ENCODE assay signal across 1 cellular context in genomic region chr11:73398721-73399120, GRCh38.
A peak's percentile ranks its signal among the peaks of the same experiment; 100 is the strongest.
TF ChIP-seq lines count a peak whose summit lies in the region.

No MANE protein-coding gene starts in this region.

TF ChIP-seq in GM12878, 131 proteins besides CTCF, POLR2A, EP300 and RAD21:
- TF ChIP-seq MTA3 (IDR thresholded peaks at IDR 0.05; ENCODE audit: borderline replicate concordance, low read length): 0 out of 2 replicates have a peak, but pooled peaks have one; percentile 19
- no peak for TF ChIP-seq EGR1 (IDR thresholded peaks at IDR 0.05; ENCODE audit: borderline replicate concordance in 1 of 2, low read depth in 2 of 2, low read length in 2 of 2)
- no peak for TF ChIP-seq ATF7 (IDR thresholded peaks at IDR 0.05; ENCODE audit: low read depth)
- TF ChIP-seq SMAD5 (IDR thresholded peaks at IDR 0.05; ENCODE audit: low read depth): no peak
- peak; percentile 11; the same call in 1 of the 2 replicates for TF ChIP-seq POLR2AphosphoS5 (IDR thresholded peaks at IDR 0.05; ENCODE audit: low read length)
- TF ChIP-seq ATF2 (IDR thresholded peaks at IDR 0.05; ENCODE audit: low read length): no peak
- peak; percentile 15 for TF ChIP-seq BCL3 (IDR thresholded peaks at IDR 0.05; ENCODE audit: borderline replicate concordance, insufficient read depth, low read depth, low read length, poor library complexity, severe bottlenecking)
- TF ChIP-seq CBFB (IDR thresholded peaks at IDR 0.05; ENCODE audit: low read depth): no peak
- TF ChIP-seq MXI1 (IDR thresholded peaks at IDR 0.05; ENCODE audit: low read depth, low read length): no peak
- TF ChIP-seq SREBF1 (IDR thresholded peaks at IDR 0.05; ENCODE audit: low read length): no peak
- TF ChIP-seq GATAD2B (conservative IDR thresholded peaks at IDR 0.05; ENCODE audit: low read depth): no peak
- no peak for TF ChIP-seq SPI1 (IDR thresholded peaks at IDR 0.05; ENCODE audit: borderline replicate concordance, insufficient read depth, low read depth, low read length)
- no peak for TF ChIP-seq ZNF622 (IDR thresholded peaks at IDR 0.05)
- no peak for TF ChIP-seq KAT2A (conservative IDR thresholded peaks at IDR 0.05; ENCODE audit: control insufficient read depth, low read depth, low read length)
- no peak for TF ChIP-seq NR2F1 (conservative IDR thresholded peaks at IDR 0.05)
- TF ChIP-seq SIX5 (IDR thresholded peaks at IDR 0.05; ENCODE audit: low read depth, low read length, severe bottlenecking): no peak
- no peak for TF ChIP-seq MYB (IDR thresholded peaks at IDR 0.05; ENCODE audit: borderline replicate concordance, low read depth, low read length)
- TF ChIP-seq SREBF2 (IDR thresholded peaks at IDR 0.05; ENCODE audit: low read length): no peak
- TF ChIP-seq NBN (IDR thresholded peaks at IDR 0.05): no peak
TF ChIP-seq in GM12878: peak in this region for 3.
